In the genomic region with DNA sequence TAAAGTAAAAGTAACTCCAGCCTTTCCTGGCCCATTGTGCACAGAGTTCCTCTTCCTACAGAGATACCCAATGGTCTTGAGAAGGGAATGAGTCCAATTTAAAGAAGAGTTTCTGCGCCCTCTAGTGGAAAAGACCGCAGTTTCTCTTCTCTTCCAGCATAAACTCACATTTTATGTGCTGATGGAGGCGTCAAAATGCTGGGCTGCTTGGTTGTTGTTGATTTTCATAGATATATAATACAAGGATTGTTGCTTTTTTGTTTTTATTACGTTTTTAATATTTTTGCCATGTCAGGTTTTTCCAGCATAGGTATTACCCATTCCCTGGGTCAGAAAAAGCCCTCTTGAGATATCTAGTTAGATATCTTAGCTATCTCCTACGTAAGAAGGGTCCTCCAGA, we compare ENCODE assay signal across 8 cellular contexts.
DNase-seq lines count a peak whose midpoint lies in the region; TF ChIP-seq lines count a peak whose summit lies in the region.

No MANE protein-coding gene starts in this region.

- H3K36me3 ChIP-seq in SJCRH30: no peaks in the 10 kb centered on the region

- H3K27ac ChIP-seq in SJCRH30 (no peak overlapping the region), coronary artery (no peak overlapping the region)

- H3K27me3 ChIP-seq in SJCRH30: no peaks in the 10 kb centered on the region; the same call in 1 of the 2 replicates

- H3K4me3 ChIP-seq in SJCRH30 (no peak overlapping the region), coronary artery (no peak overlapping the region)

- H3K4me1 ChIP-seq in SJCRH30: no peaks in the 10 kb centered on the region

- no peaks in the 10 kb centered on the region for H3K9me3 ChIP-seq in SJCRH30 (replicated peaks)

- peak; percentile 20 for DNase-seq in DMS53 treated with DMSO at 0.1 percent for 48 hours (lab: John Stamatoyannopoulos, UW; ENCODE audit: unreplicated experiment)
- DNase-seq in HT-29 (ENCODE audit: low spot score): peak; percentile 68
- DNase-seq in SJCRH30: peak; percentile 32 to 74
- DNase-seq in germinal center (ENCODE audit: low spot score): peak; percentile 2
- no peak for DNase-seq in ureter (ENCODE audit: low spot score)
- DNase-seq in Ammon's horn (ENCODE audit: low spot score): no peak
- DNase-seq in globus pallidus (ENCODE audit: low spot score): no peak
- no peak for DNase-seq in coronary artery (ENCODE audit: low spot score)

- TF ChIP-seq CTCF in coronary artery (IDR thresholded peaks at IDR 0.05): no peak

Comparison
In these comparisons a context has a peak if more than half of its experiments do, and no peak if none do; other contexts are left out.
1. DNase-seq: peak in DMS53 treated with DMSO at 0.1 percent for 48 hours (single experiment), HT-29 (single experiment), SJCRH30 (2 of 2) and germinal center (single experiment); none in ureter (single experiment), Ammon's horn (single experiment), globus pallidus (single experiment) and coronary artery (single experiment).